In genomic region chr12:54585243-54585642, GRCh38 we compare ENCODE assay signal across 22 cellular contexts. TPM values are rescaled to one million over a fixed set of nuclear protein-coding genes. Genes with fewer than 3 reads are reported as not detected.
A peak's percentile ranks its signal among the peaks of the same experiment; 100 is the strongest.
DNase-seq lines count a peak whose midpoint lies in the region; ATAC-seq and TF ChIP-seq lines count a peak whose summit lies in the region.
"Had no signal": no experiment of that assay in that cellular context is flagged by ENCODE, and none has a peak within 500 bp of the region (broad histone marks: within the 10 kb centered on the region; RNA-seq: fewer than 3 reads in every experiment).

No MANE protein-coding gene starts in this region.

- H3K9me3 Mint-ChIP-seq in endothelial cell (ENCODE audit: unreplicated experiment), result no peaks in the 10 kb centered on the region
- H3K9me3 Mint-ChIP-seq: CD4-positive, alpha-beta memory T cell had no signal

- peaks cover 0 to 21% (median 8%) of the 10 kb centered on the region in 5 donors for H3K27me3 ChIP-seq in subcutaneous abdominal adipose tissue (ENCODE audit: control insufficient read depth in 5 of 5, insufficient read depth in 4 of 5, low read length in 5 of 5)
- H3K27me3 ChIP-seq in sigmoid colon, result no peaks in the 10 kb centered on the region
- H3K27me3 ChIP-seq: MG63 had no signal

- H3K27ac ChIP-seq in SK-N-MC, result peak overlapping the region; percentile 94; the same call in 1 of the 2 replicates
- peak overlapping the region; percentile 74 for H3K27ac ChIP-seq in subcutaneous abdominal adipose tissue (ENCODE audit: low read depth, low read length)
- no peak overlapping the region for H3K27ac ChIP-seq in sigmoid colon
- H3K27ac ChIP-seq: SJSA1 had no signal

- H3K27ac Mint-ChIP-seq in endothelial cell (ENCODE audit: unreplicated experiment), result peak overlapping the region; percentile 58
- H3K27ac Mint-ChIP-seq: CD4-positive, alpha-beta memory T cell had no signal

- H3K36me3 Mint-ChIP-seq in endothelial cell (ENCODE audit: low read depth, unreplicated experiment), result no peaks in the 10 kb centered on the region
- H3K36me3 Mint-ChIP-seq: CD4-positive, alpha-beta memory T cell had no signal

- H3K36me3 ChIP-seq in SK-N-MC (ENCODE audit: insufficient read depth, low read length) (peaks cover 59% of the 10 kb centered on the region), subcutaneous abdominal adipose tissue (ENCODE audit: control insufficient read depth in 5 of 5, insufficient read depth in 5 of 5, low read length in 5 of 5) (peaks cover 4 to 33% (median 28%) of the 10 kb centered on the region in 5 donors), sigmoid colon (no peaks in the 10 kb centered on the region)
- H3K36me3 ChIP-seq: MG63, SJSA1 had no signal

- H3K9ac ChIP-seq in SK-N-MC (ENCODE audit: insufficient read length), result no peak overlapping the region
- peak overlapping the region in 1 of 5 donors; percentile 6 for H3K9ac ChIP-seq in subcutaneous abdominal adipose tissue (ENCODE audit: low read length in 5 of 5)

- peaks cover 17% of the 10 kb centered on the region for H3K4me1 Mint-ChIP-seq in endothelial cell (ENCODE audit: unreplicated experiment)

- H3K27me3 Mint-ChIP-seq in endothelial cell (ENCODE audit: unreplicated experiment), result peaks cover 28% of the 10 kb centered on the region

- WGBS in sigmoid colon, 2 donors, result 85 to 90% methylated on average over 2 of the region's 2 CpGs

- no peaks in the 10 kb centered on the region for H3K9me3 ChIP-seq in SK-N-MC (ENCODE audit: low read depth, low read length)
- H3K9me3 ChIP-seq in subcutaneous abdominal adipose tissue (ENCODE audit: control insufficient read depth in 5 of 5, low read length in 5 of 5), result no peaks in the 10 kb centered on the region
- H3K9me3 ChIP-seq in sigmoid colon, result no peaks in the 10 kb centered on the region
- H3K9me3 ChIP-seq: MG63, SJSA1 had no signal

- H3K4me1 ChIP-seq in subcutaneous abdominal adipose tissue (ENCODE audit: control insufficient read depth in 5 of 5, insufficient read depth in 5 of 5, low read length in 5 of 5) (peaks cover 0 to 52% (median 41%) of the 10 kb centered on the region in 5 donors), sigmoid colon (peaks cover 0 to 41% (median 35%) of the 10 kb centered on the region in 4 donors)
- H3K4me1 ChIP-seq: SJSA1 had no signal

- H3K4me3 Mint-ChIP-seq in endothelial cell (ENCODE audit: unreplicated experiment), result peak overlapping the region; percentile 53

- H3K4me3 ChIP-seq in SK-N-MC (peak overlapping the region; percentile 93), subcutaneous abdominal adipose tissue (ENCODE audit: low read depth in 1 of 5, low read length in 5 of 5) (no peak overlapping the region), sigmoid colon (no peak overlapping the region)
- H3K4me3 ChIP-seq: MG63, SJSA1 had no signal

- TF ChIP-seq EP300 in sigmoid colon (IDR thresholded peaks at IDR 0.05), result no peak

- intact Hi-C loops in sigmoid colon (cut with DNase I), result no loop called here

- in situ Hi-C loops in G401 (cut with HindIII; ENCODE audit: low sequenced_read_pairs), result no loop called here

- no peak for ATAC-seq in HG03097 (IDR thresholded peaks at IDR 0.05; ENCODE audit: low FRiP score, unreplicated experiment)

- TF ChIP-seq CTCF in endothelial cell (IDR thresholded peaks at IDR 0.05; ENCODE audit: unreplicated experiment), result no peak
- TF ChIP-seq CTCF in sigmoid colon (IDR thresholded peaks at IDR 0.05), result no peak

- DNase-seq in G401 (ENCODE audit: low spot score) (peak; percentile 17), SK-N-MC (ENCODE audit: low read depth, low spot score) (no peak), endothelial cell (ENCODE audit: low spot score) (no peak), sigmoid colon (no peak), germinal center (ENCODE audit: low spot score) (no peak)
- DNase-seq: AML-193; C1 segment of cervical spinal cord; CD4-positive, alpha-beta memory T cell; COR-L47; DMS53; KG1; MG63; NCI-H2029; NCI-H446; NCI-H524 treated with DMSO at 0.1 percent for 48 hours; NCI-H82; Right ventricle myocardium superior; RPMI8226 had no signal

- TF ChIP-seq POLR2A in sigmoid colon (IDR thresholded peaks at IDR 0.05), result no peak

RNA-seq across cellular contexts. Expression of gene PPP1R1A, which starts 3.2 kb away (rescaled TPM):
- not detected in 2 replicates for total RNA-seq in G401 (2014; rRNA removed; shearing (Covaris generic))
- total RNA-seq in endothelial cell (ENCODE audit: unreplicated experiment) (1.3 TPM), sigmoid colon (10 to 100 TPM; 17.5 to 48.9 (median 24.9) TPM)
- 1 to 10 TPM in 2 of 3 donors, under 1 TPM in 1; 0.92 to 3.0 (median 1.2) TPM for polyA plus RNA-seq in sigmoid colon
- total RNA-seq: CD4-positive, alpha-beta memory T cell; Daoy; SJSA1 had no signal
- polyA plus RNA-seq: CD4-positive, alpha-beta memory T cell had no signal

RNA-seq across cellular contexts. Expression of gene PDE1B, which starts 35.8 kb away (rescaled TPM):
- total RNA-seq in G401 (2014; rRNA removed; shearing (Covaris generic)), result not detected in 2 replicates
- total RNA-seq in endothelial cell (ENCODE audit: unreplicated experiment) (4.1 TPM), sigmoid colon (10 to 100 TPM in 3 of 4 donors, 1 to 10 TPM in 1; 6.4 to 24.4 (median 15.1) TPM)
- 1 to 10 TPM; 1.6 to 3.9 (median 1.8) TPM for polyA plus RNA-seq in sigmoid colon
- total RNA-seq: SJSA1 had no signal

RNA-seq across cellular contexts. Expression of gene LACRT, which starts 49.5 kb away (rescaled TPM):
- not detected in 2 replicates for total RNA-seq in G401 (2014; rRNA removed; shearing (Covaris generic))
- total RNA-seq in endothelial cell (ENCODE audit: unreplicated experiment), result not detected
- total RNA-seq in sigmoid colon, result not detected
- polyA plus RNA-seq in sigmoid colon, result not detected
- total RNA-seq: CD4-positive, alpha-beta memory T cell; Daoy; Right ventricle myocardium superior; SJSA1 had no signal
- polyA plus RNA-seq: CD4-positive, alpha-beta memory T cell had no signal

Comparison
In these comparisons a context has a peak if more than half of its experiments do, and no peak if none do; other contexts are left out.
1. H3K27ac ChIP-seq: peak in SK-N-MC (single experiment) and subcutaneous abdominal adipose tissue (single experiment); none in sigmoid colon (0 of 4).